ENCODE assay signal across 11 cellular contexts in the genomic region with DNA sequence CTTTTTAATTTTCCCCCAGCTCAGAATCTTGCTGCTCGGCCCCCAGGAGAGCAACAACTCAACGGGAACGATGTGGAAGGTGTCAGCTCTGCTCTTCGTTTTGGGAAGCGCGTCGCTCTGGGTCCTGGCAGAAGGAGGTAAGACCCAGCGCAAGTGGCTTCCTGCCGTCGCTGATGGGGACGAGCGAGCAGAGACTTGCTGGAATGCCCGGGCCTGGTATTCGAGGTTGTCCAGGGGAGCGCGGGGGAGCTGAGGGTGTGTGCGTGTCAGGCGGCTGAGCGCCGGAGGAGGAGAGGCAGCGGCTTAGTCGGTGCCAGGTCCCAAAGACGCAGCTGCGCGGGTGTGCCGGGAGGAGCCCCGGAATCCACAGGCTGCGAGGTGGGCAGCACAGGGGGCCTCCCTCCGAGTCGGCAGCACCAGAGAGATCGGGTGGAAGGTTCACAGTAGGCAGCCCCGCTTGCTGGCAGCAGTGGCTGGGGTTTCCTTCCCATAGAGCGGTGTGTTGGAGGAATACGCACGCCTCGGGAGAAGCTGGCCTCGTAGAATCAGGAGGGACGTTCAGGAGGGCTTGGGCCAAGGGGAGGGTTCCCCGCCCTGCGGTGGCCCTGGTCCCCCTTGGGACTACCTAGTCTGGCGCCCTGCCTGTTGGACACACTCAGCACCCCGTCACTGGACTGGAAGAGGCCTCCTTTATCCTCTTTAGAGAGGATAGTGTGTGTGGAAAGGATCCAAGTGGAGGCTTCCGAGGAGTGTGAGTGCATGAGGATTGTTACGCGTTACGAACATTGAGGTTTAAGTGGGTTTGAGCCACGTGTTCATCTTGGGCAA. TPM values are rescaled to one million over a fixed set of nuclear protein-coding genes. Genes with fewer than 3 reads are reported as not detected.
A peak's percentile ranks its signal among the peaks of the same experiment; 100 is the strongest.
DNase-seq lines count a peak whose midpoint lies in the region; TF ChIP-seq lines count a peak whose summit lies in the region.
"Had no signal": no experiment of that assay in that cellular context is flagged by ENCODE, and none has a peak within 500 bp of the region (broad histone marks: within the 10 kb centered on the region; RNA-seq: fewer than 3 reads in every experiment).

No MANE protein-coding gene starts in this region.

- 7 to 9% methylated on average over 29 to 40 of the region's 47 CpGs for WGBS in mesodermal cell (ENCODE audit: insufficient coverage in 2 of 2), 2 experiments

- peaks cover 0 to 3% (median 0%) of the 10 kb centered on the region in 8 donors for H3K9me3 Mint-ChIP-seq in CD4-positive, alpha-beta memory T cell
- H3K9me3 Mint-ChIP-seq in activated CD4-positive, alpha-beta memory T cell treated with anti-CD3 and anti-CD28 coated beads for 36 hours, result no peaks in the 10 kb centered on the region
- H3K9me3 Mint-ChIP-seq: IgD-negative memory B cell had no signal

- peaks cover 31 to 43% of the 10 kb centered on the region in 2 donors for H3K27me3 Mint-ChIP-seq in CD4-positive, alpha-beta memory T cell
- peaks cover 59% of the 10 kb centered on the region for H3K27me3 Mint-ChIP-seq in activated CD4-positive, alpha-beta memory T cell treated with anti-CD3 and anti-CD28 coated beads for 36 hours

- H3K4me1 ChIP-seq in mesodermal cell (ENCODE audit: control insufficient read depth, insufficient read depth, low read length, poor library complexity, severe bottlenecking) (peaks cover 19% of the 10 kb centered on the region), tibial artery (peaks cover 0 to 6% (median 3%) of the 10 kb centered on the region in 4 donors)
- H3K4me1 ChIP-seq in CD4-positive, alpha-beta memory T cell (ENCODE audit: insufficient read depth, low read length), result no peaks in the 10 kb centered on the region

- H3K4me3 ChIP-seq in mesodermal cell (ENCODE audit: extremely low read depth, insufficient read depth, low read length, poor library complexity, severe bottlenecking) (peak overlapping the region; percentile 57), tibial artery (peak overlapping the region; percentile 36 to 43)
- H3K4me3 ChIP-seq in CD4-positive, alpha-beta memory T cell (ENCODE audit: low read length in 2 of 2), result no peak overlapping the region

- H3K36me3 ChIP-seq in mesodermal cell (ENCODE audit: control insufficient read depth, insufficient read depth, low read length), result no peaks in the 10 kb centered on the region
- H3K36me3 ChIP-seq in tibial artery, result no peaks in the 10 kb centered on the region
- H3K36me3 ChIP-seq in CD4-positive, alpha-beta memory T cell (ENCODE audit: insufficient read depth, low read length), result no peaks in the 10 kb centered on the region

- H3K9me3 ChIP-seq in mesodermal cell (ENCODE audit: control insufficient read depth, low read length), result no peaks in the 10 kb centered on the region
- H3K9me3 ChIP-seq in tibial artery, result no peaks in the 10 kb centered on the region
- H3K9me3 ChIP-seq in CD4-positive, alpha-beta memory T cell (ENCODE audit: control insufficient read depth in 1 of 2, low read length in 2 of 2), result no peaks in the 10 kb centered on the region

- peaks cover 0 to 64% of the 10 kb centered on the region in 2 donors for H3K27me3 ChIP-seq in tibial artery
- H3K27me3 ChIP-seq in CD4-positive, alpha-beta memory T cell (ENCODE audit: insufficient read depth, low read length), result peaks cover 9% of the 10 kb centered on the region

- intact Hi-C loops in tibial artery (cut with DNase I; ENCODE audit: low total_unique reads), result no loop called here
- intact Hi-C loops in CD4-positive, alpha-beta memory T cell (cut with micrococcal nuclease), result no loop called here
- intact Hi-C loops in activated CD4-positive, alpha-beta memory T cell treated with anti-CD3 and anti-CD28 coated beads for 36 hours (cut with micrococcal nuclease), result no loop called here

- no peak overlapping the region for H3K27ac Mint-ChIP-seq in CD4-positive, alpha-beta memory T cell
- H3K27ac Mint-ChIP-seq in activated CD4-positive, alpha-beta memory T cell treated with anti-CD3 and anti-CD28 coated beads for 36 hours, result no peak overlapping the region
- H3K27ac Mint-ChIP-seq: T-helper 17 cell had no signal

- H3K4me3 Mint-ChIP-seq in CD4-positive, alpha-beta memory T cell, result no peak overlapping the region
- H3K4me3 Mint-ChIP-seq in activated CD4-positive, alpha-beta memory T cell treated with anti-CD3 and anti-CD28 coated beads for 36 hours, result no peak overlapping the region
- H3K4me3 Mint-ChIP-seq: IgD-negative memory B cell, T-helper 17 cell had no signal

- DNase-seq in NCI-H226, result peak; percentile 80
- DNase-seq in epithelial cell of prostate (ENCODE audit: low read depth, low spot score), result no peak
- DNase-seq in tibial artery, result peak; percentile 35 to 68
- DNase-seq in GOT3 (lab: John Stamatoyannopoulos, UW), result no peak
- no peak for DNase-seq in CD4-positive, alpha-beta memory T cell
- DNase-seq in activated CD4-positive, alpha-beta memory T cell treated with anti-CD3 and anti-CD28 coated beads for 36 hours, result no peak
- DNase-seq in epidermal melanocyte (ENCODE audit: insufficient read length, low spot score), result no peak
- DNase-seq: erythroblast, T-helper 17 cell had no signal

- TF ChIP-seq CTCF in tibial artery (IDR thresholded peaks at IDR 0.05), result no peak

- H3K27ac ChIP-seq in epithelial cell of prostate (peak overlapping the region; percentile 74), mesodermal cell (ENCODE audit: low read depth, low read length, severe bottlenecking) (peak overlapping the region; percentile 41), tibial artery (peak overlapping the region in 1 of 2 donors; percentile 39)
- no peak overlapping the region for H3K27ac ChIP-seq in CD4-positive, alpha-beta memory T cell (ENCODE audit: low read depth, low read length)

- CTCF ChIA-PET in CD4-positive, alpha-beta memory T cell (lab: Charles Lee; ENCODE audit: partially characterized antibody), result no interaction called here
- CTCF ChIA-PET in activated CD4-positive, alpha-beta memory T cell treated with anti-CD3 and anti-CD28 coated beads for 36 hours (lab: Charles Lee), result no interaction called here

- no peaks in the 10 kb centered on the region for H3K4me1 Mint-ChIP-seq in CD4-positive, alpha-beta memory T cell
- no peaks in the 10 kb centered on the region for H3K4me1 Mint-ChIP-seq in activated CD4-positive, alpha-beta memory T cell treated with anti-CD3 and anti-CD28 coated beads for 36 hours (ENCODE audit: low read depth)
- H3K4me1 Mint-ChIP-seq: IgD-negative memory B cell, T-helper 17 cell had no signal

- H3K36me3 Mint-ChIP-seq in CD4-positive, alpha-beta memory T cell, result no peaks in the 10 kb centered on the region
- no peaks in the 10 kb centered on the region for H3K36me3 Mint-ChIP-seq in activated CD4-positive, alpha-beta memory T cell treated with anti-CD3 and anti-CD28 coated beads for 36 hours
- H3K36me3 Mint-ChIP-seq: IgD-negative memory B cell had no signal

- POLR2A ChIA-PET in CD4-positive, alpha-beta memory T cell (lab: Charles Lee; ENCODE audit: partially characterized antibody), result no interaction called here
- POLR2A ChIA-PET in activated CD4-positive, alpha-beta memory T cell treated with anti-CD3 and anti-CD28 coated beads for 36 hours (lab: Charles Lee), result no interaction called here

RNA-seq across cellular contexts. Expression of a gene that starts 0.5 kb away (rescaled TPM):
- polyA plus RNA-seq in mesodermal cell (2013, experiment 1 of 2), result 17.4 TPM
- polyA plus RNA-seq in mesodermal cell (2013, experiment 2 of 2), result 20.3 TPM
- total RNA-seq in CD4-positive, alpha-beta memory T cell, result not detected
- not detected for polyA plus RNA-seq in CD4-positive, alpha-beta memory T cell
- not detected for total RNA-seq in activated CD4-positive, alpha-beta memory T cell treated with anti-CD3 and anti-CD28 coated beads for 36 hours
- total RNA-seq: T-helper 17 cell had no signal
- polyA plus RNA-seq: IgD-negative memory B cell had no signal

Comparison
In these comparisons a context has a peak if more than half of its experiments do, and no peak if none do; other contexts are left out.
1. DNase-seq: peak in NCI-H226 (single experiment) and tibial artery (2 of 2); none in epithelial cell of prostate (single experiment), GOT3 (single experiment), CD4-positive, alpha-beta memory T cell (0 of 5), activated CD4-positive, alpha-beta memory T cell treated with anti-CD3 and anti-CD28 coated beads for 36 hours (single experiment) and epidermal melanocyte (single experiment).
2. H3K4me3 ChIP-seq: peak in mesodermal cell (single experiment) and tibial artery (2 of 2); none in CD4-positive, alpha-beta memory T cell (0 of 2).